In the genomic region with DNA sequence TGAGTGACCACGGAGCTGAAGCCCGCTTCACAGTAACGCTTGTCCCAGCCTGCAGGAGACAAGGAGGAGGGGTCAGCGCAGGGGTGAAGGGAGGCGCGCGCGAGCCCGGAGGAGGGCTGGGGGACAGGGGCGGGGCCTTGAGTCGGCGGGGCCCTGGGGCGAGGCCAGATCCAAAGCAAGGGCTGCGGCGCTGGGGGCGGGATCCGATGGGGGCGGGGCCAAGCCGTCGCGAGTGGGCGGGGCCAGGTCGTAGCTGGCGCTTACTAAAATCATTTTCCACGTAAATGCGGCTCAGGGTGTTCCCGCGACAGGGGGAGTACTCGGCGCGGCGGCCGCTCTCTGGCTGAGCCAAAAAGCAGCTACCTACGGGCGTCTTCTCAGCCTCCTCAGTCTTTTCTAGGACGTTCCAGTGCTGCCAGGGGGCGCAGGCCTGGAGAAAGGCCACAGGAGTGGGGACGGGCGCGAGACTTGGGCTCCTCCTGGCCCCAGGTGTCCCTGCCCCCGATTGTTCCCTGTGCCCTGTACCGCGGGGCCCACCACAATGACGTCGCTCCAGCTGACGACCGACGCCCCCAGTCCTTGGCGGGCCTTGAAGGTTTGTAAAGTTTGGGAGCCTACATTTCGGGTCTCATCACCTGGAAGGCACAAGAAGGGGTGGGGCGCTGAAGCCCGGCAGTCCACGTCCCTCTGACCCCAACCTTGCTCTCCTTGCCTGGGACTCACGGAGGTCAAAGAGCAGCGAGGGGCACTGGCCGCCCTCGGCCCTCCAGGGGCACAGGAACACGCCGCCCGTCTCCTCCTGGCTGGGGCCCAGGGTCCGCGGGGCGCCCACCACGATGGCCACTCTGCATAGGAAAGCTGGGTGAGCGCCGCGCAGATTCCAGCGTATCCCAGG, we compare ENCODE assay signal across 8 cellular contexts. TPM values are rescaled to one million over a fixed set of nuclear protein-coding genes. Genes with fewer than 3 reads are reported as not detected.
DNase-seq lines count a peak whose midpoint lies in the region; ATAC-seq, FAIRE-seq and TF ChIP-seq lines count a peak whose summit lies in the region.

No MANE protein-coding gene starts in this region.

- FAIRE-seq in GM12892 (lab: Jason Lieb, UNC), result peak; percentile 80

- H3K9me3 ChIP-seq in SK-N-SH (no peaks in the 10 kb centered on the region), ovary (no peaks in the 10 kb centered on the region), thymus (ENCODE audit: control insufficient read depth) (no peaks in the 10 kb centered on the region)

- peak; percentile 36; the same call in 1 of the 2 replicates for TF ChIP-seq CTCF in SK-N-SH (IDR thresholded peaks at IDR 0.05)
- TF ChIP-seq CTCF in ovary (IDR thresholded peaks at IDR 0.05), result peak in 1 of 3 donors; percentile 10

- H3K27me3 ChIP-seq in SK-N-SH (ENCODE audit: insufficient read depth) (no peaks in the 10 kb centered on the region), ovary (no peaks in the 10 kb centered on the region), thymus (ENCODE audit: control insufficient read depth, insufficient read depth) (peaks cover 19% of the 10 kb centered on the region)

- ATAC-seq in HG03378 (IDR thresholded peaks at IDR 0.05; ENCODE audit: unreplicated experiment), result no peak

- no peaks in the 10 kb centered on the region for H3K9me2 ChIP-seq in SK-N-SH

- TF ChIP-seq EP300 in SK-N-SH (IDR thresholded peaks at IDR 0.05; ENCODE audit: borderline replicate concordance in 1 of 2, low read depth in 1 of 2, low read length in 1 of 2) (no peak), ovary (IDR thresholded peaks at IDR 0.05) (no peak)

- H3K79me2 ChIP-seq in SK-N-SH (ENCODE audit: insufficient read depth), result no peaks in the 10 kb centered on the region

- no peak for TF ChIP-seq POLR2A in GM12892 (IDR thresholded peaks at IDR 0.05; ENCODE audit: low read depth, low read length)
- TF ChIP-seq POLR2A in ovary (IDR thresholded peaks at IDR 0.05), result peak; percentile 37

- H3K9ac ChIP-seq in SK-N-SH, result peak overlapping the region; percentile 71

- H3K36me3 ChIP-seq in SK-N-SH (replicated peaks in 1 of 2; ENCODE audit: control insufficient read depth in 1 of 2, insufficient read depth in 2 of 2, low read length in 1 of 2) (no peaks in the 10 kb centered on the region), ovary (no peaks in the 10 kb centered on the region), thymus (ENCODE audit: control insufficient read depth, insufficient read depth) (no peaks in the 10 kb centered on the region)

- H3K4me2 ChIP-seq in SK-N-SH, result peak overlapping the region; percentile 91

- DNase-seq in GM12892 (ENCODE audit: insufficient read length) (peak; percentile 89), LHCN-M2 (ENCODE audit: low read depth) (peak; percentile 56), SK-N-SH (peak; percentile 97), head of caudate nucleus (peak; percentile 53 to 87 (median 75)), ovary (peak; percentile 89 to 93 (median 91))
- DNase-seq in activated naive CD4-positive, alpha-beta T cell treated with anti-CD3 and anti-CD28 coated beads, Interleukin-2, amount 50 U/mL, for 16 hours, result peak; percentile 83

- peak overlapping the region; percentile 58 to 71 for H3K4me3 ChIP-seq in SK-N-SH (ENCODE audit: low read depth in 2 of 2, low read length in 1 of 2)
- H3K4me3 ChIP-seq in ovary, result peak overlapping the region; percentile 53
- peak overlapping the region; percentile 50 for H3K4me3 ChIP-seq in thymus (ENCODE audit: low read length)

- intact Hi-C loops in head of caudate nucleus (cut with DNase I) (no loop called here), ovary (cut with DNase I) (no loop called here)

- 15% methylated on average over 35 of the region's 68 CpGs for WGBS in SK-N-SH (ENCODE audit: low lambda C conversion rate)
- 2 to 3% (median 2%) methylated on average over 60 to 68 of the region's 68 CpGs for WGBS in ovary, 3 donors
- WGBS in thymus, result 13% methylated on average over 68 of the region's 68 CpGs

- H3K4me1 ChIP-seq in SK-N-SH (ENCODE audit: control insufficient read depth in 1 of 2, insufficient read depth in 2 of 2, low read depth in 1 of 2, low read length in 1 of 2), result peaks cover 0 to 13% of the 10 kb centered on the region in 2 experiments; a peak in 1 of 4 replicates
- peaks cover 2% of the 10 kb centered on the region for H3K4me1 ChIP-seq in ovary (ENCODE audit: insufficient read depth)
- peaks cover 6% of the 10 kb centered on the region for H3K4me1 ChIP-seq in thymus (ENCODE audit: control insufficient read depth, insufficient read depth, low read length)

- TF ChIP-seq RAD21 in SK-N-SH (IDR thresholded peaks at IDR 0.05; ENCODE audit: low read length), result 0 out of 2 replicates have a peak, but pooled peaks have one; percentile 5

- H3F3A ChIP-seq in SK-N-SH (replicated peaks; ENCODE audit: insufficient read depth), result peaks cover under 1% of the 10 kb centered on the region

- peak overlapping the region; percentile 90; the same call in 1 of the 2 replicates for H2AFZ ChIP-seq in SK-N-SH (ENCODE audit: low read depth)

- CTCF ChIA-PET in SK-N-SH (lab: Yijun Ruan, JAX), result interaction anchor here (0.7 to 2.0 kb wide), 7 partner anchors 9 to 35 kb away, joined by 3 to 6 read pairs (median 4); a partner anchor contains a TSS

- H3K27ac ChIP-seq in SK-N-SH (ENCODE audit: low read depth in 2 of 2, low read length in 1 of 2), result no peak overlapping the region
- no peak overlapping the region for H3K27ac ChIP-seq in ovary
- H3K27ac ChIP-seq in thymus (ENCODE audit: low read depth), result no peak overlapping the region

- no peaks in the 10 kb centered on the region for H4K20me1 ChIP-seq in SK-N-SH (ENCODE audit: insufficient read depth)

- POLR2A ChIA-PET in SK-N-SH (lab: Yijun Ruan, JAX), result interaction anchor here (1.8 kb wide), 1 partner anchor 12 kb away, joined by 4 read pairs; no protein-coding TSS in a partner anchor

TF ChIP-seq in SK-N-SH, 30 proteins besides CTCF, POLR2A, EP300 and RAD21:
- 0 out of 2 replicates have a peak, but pooled peaks have one; percentile 28 for TF ChIP-seq POLR2AphosphoS5 (IDR thresholded peaks at IDR 0.05; ENCODE audit: low read depth, low read length)
- TF ChIP-seq EZH2phosphoT487 (IDR thresholded peaks at IDR 0.05; ENCODE audit: borderline replicate concordance, low read depth), result no peak

RNA-seq across cellular contexts. Expression of a gene that starts 3.9 kb away (rescaled TPM):
- 0.38 TPM for polyA plus RNA-seq in GM12892 (2012; ENCODE audit: missing spikeins)
- total RNA-seq in LHCN-M2 (2014; rRNA removed), result 0.40 TPM in 1 of 2 replicates, not detected in the other
- 0.12 TPM for polyA plus RNA-seq in LHCN-M2 (2012)
- polyA plus RNA-seq in SK-N-SH (2012; rRNA removed), result 1.3 and 1.9 TPM in 2 replicates
- 0.21 and 0.35 TPM in 2 replicates for polyA plus RNA-seq in SK-N-SH (2012; cell fraction: cytosol; rRNA removed)
- polyA plus RNA-seq in SK-N-SH (2012; cell fraction: nucleus; rRNA removed), result 7.6 and 8.4 TPM in 2 replicates
- total RNA-seq in ovary, result 1 to 10 TPM in 6 of 7 donors, under 1 TPM in 1; 0.60 to 5.2 (median 2.2) TPM
- polyA plus RNA-seq in ovary, result 1 to 10 TPM in 1 of 2 donors, under 1 TPM in 1; 0.88 to 1.6 TPM
- polyA plus RNA-seq in thymus, result 0.41 TPM

RNA-seq across cellular contexts. Expression of a gene that starts 21.9 kb away (rescaled TPM):
- polyA plus RNA-seq in GM12892 (2012; ENCODE audit: missing spikeins), result 0.78 TPM
- total RNA-seq in LHCN-M2 (2014; rRNA removed) (9.6 and 9.7 TPM in 2 replicates), ovary (10 to 100 TPM in 6 of 7 donors, 1 to 10 TPM in 1; 8.5 to 23.7 (median 11.5) TPM)
- 4.8 TPM for polyA plus RNA-seq in LHCN-M2 (2012)
- polyA plus RNA-seq in SK-N-SH (2012; rRNA removed) (4.8 and 4.9 TPM in 2 replicates), ovary (1 to 10 TPM in 1 of 2 donors, under 1 TPM in 1; 0.17 to 3.6 TPM), thymus (0.39 TPM)
- polyA plus RNA-seq in SK-N-SH (2012; cell fraction: cytosol; rRNA removed), result 1.8 and 3.6 TPM in 2 replicates
- 4.0 and 4.5 TPM in 2 replicates for polyA plus RNA-seq in SK-N-SH (2012; cell fraction: nucleus; rRNA removed)

RNA-seq across cellular contexts. Expression of a gene that starts 40.4 kb away (rescaled TPM):
- 131 TPM for polyA plus RNA-seq in GM12892 (2012; ENCODE audit: missing spikeins)
- total RNA-seq in LHCN-M2 (2014; rRNA removed), result 217 and 235 TPM in 2 replicates
- 300 TPM for polyA plus RNA-seq in LHCN-M2 (2012)
- 360 and 442 TPM in 2 replicates for polyA plus RNA-seq in SK-N-SH (2012; rRNA removed)
- polyA plus RNA-seq in SK-N-SH (2012; cell fraction: cytosol; rRNA removed), result 126 and 213 TPM in 2 replicates
- 427 and 781 TPM in 2 replicates for polyA plus RNA-seq in SK-N-SH (2012; cell fraction: nucleus; rRNA removed)
- 100 to 1,000 TPM in 4 of 7 donors, 10 to 100 TPM in 3; 79.7 to 173 (median 112) TPM for total RNA-seq in ovary
- 10 to 100 TPM; 70.6 to 86.5 TPM for polyA plus RNA-seq in ovary
- polyA plus RNA-seq in thymus, result 93.0 TPM
